ENCODE assay signal across 18 cellular contexts in genomic region chr17:68581863-68582645, GRCh38. TPM values are rescaled to one million over a fixed set of nuclear protein-coding genes. Genes with fewer than 3 reads are reported as not detected.
"Had no signal": no experiment of that assay in that cellular context is flagged by ENCODE, and none has a peak within 500 bp of the region (broad histone marks: within the 10 kb centered on the region; RNA-seq: fewer than 3 reads in every experiment).

No MANE protein-coding gene starts in this region.

- H3K27ac Mint-ChIP-seq: activated naive CD4-positive, alpha-beta T cell treated with anti-CD3 and anti-CD28 coated beads for 36 hours; activated T-helper 2 cell treated with anti-CD3 and anti-CD28 coated beads, Interferon-gamma antibody, Interleukin-2, Interleukin-4, amounts not matched to agents 10 μg/mL and 5 μg/mL and 100 μg/mL, durations not matched to agents 14 hours and 24 hours and 36 hours; stimulated activated naive B cell treated with anti-CD40 and anti-IgM and Interleukin-4, amounts not matched to agents 10 μg/mL and 1 μg/mL and 100 μg/mL, for 72 hours; T-helper 1 cell treated with Interleukin-12 subunit alpha and Interleukin-12 subunit beta and Interleukin-4 antibody, amounts not matched to agents 30 μg/mL and 1 μg/mL, for 36 hours had no signal

- FAIRE-seq: islet of Langerhans, pancreas had no signal

- H3K4me1 ChIP-seq: pancreas had no signal

- H3K4me3 ChIP-seq: dorsolateral prefrontal cortex, pancreas, tibial nerve had no signal

- H3K9me3 Mint-ChIP-seq: activated naive CD4-positive, alpha-beta T cell treated with anti-CD3 and anti-CD28 coated beads for 36 hours; activated naive CD8-positive, alpha-beta T cell treated with anti-CD3 and anti-CD28 coated beads, Interleukin-2, amount 50 U/mL, for 24 hours; activated T-helper 2 cell treated with anti-CD3 and anti-CD28 coated beads, Interferon-gamma antibody, Interleukin-2, Interleukin-4, amounts not matched to agents 10 μg/mL and 5 μg/mL and 100 μg/mL, durations not matched to agents 14 hours and 24 hours and 36 hours; T-helper 1 cell treated with Interleukin-12 subunit alpha and Interleukin-12 subunit beta and Interleukin-4 antibody, amounts not matched to agents 30 μg/mL and 1 μg/mL, for 36 hours had no signal

- H3K36me3 ChIP-seq: pancreas, tibial nerve, WERI-Rb-1 had no signal

- H3K27ac ChIP-seq: dorsolateral prefrontal cortex, pancreas, WERI-Rb-1 had no signal

- ATAC-seq: activated naive CD8-positive, alpha-beta T cell treated with anti-CD3 and anti-CD28 coated beads, Interleukin-2, amount 50 U/mL, for 24 hours; pancreas; stimulated activated naive B cell treated with anti-CD40 and anti-IgM and Interleukin-4, amounts not matched to agents 10 μg/mL and 1 μg/mL and 100 μg/mL, for 72 hours had no signal

- H3K9me3 ChIP-seq: pancreas, tibial nerve had no signal

- H3K27me3 ChIP-seq: pancreas, tibial nerve had no signal

- H3K4me1 Mint-ChIP-seq: activated naive CD8-positive, alpha-beta T cell treated with anti-CD3 and anti-CD28 coated beads, Interleukin-2, amount 50 U/mL, for 24 hours; stimulated activated naive B cell treated with anti-CD40 and anti-IgM and Interleukin-4, amounts not matched to agents 10 μg/mL and 1 μg/mL and 100 μg/mL, for 72 hours had no signal

- H3K36me3 Mint-ChIP-seq: stimulated activated naive B cell treated with anti-CD40 and anti-IgM and Interleukin-4, amounts not matched to agents 10 μg/mL and 1 μg/mL and 100 μg/mL, for 72 hours had no signal

- H3K4me3 Mint-ChIP-seq: activated naive CD4-positive, alpha-beta T cell treated with anti-CD3 and anti-CD28 coated beads for 36 hours; activated naive CD8-positive, alpha-beta T cell treated with anti-CD3 and anti-CD28 coated beads, Interleukin-2, amount 50 U/mL, for 24 hours; stimulated activated naive B cell treated with anti-CD40 and anti-IgM and Interleukin-4, amounts not matched to agents 10 μg/mL and 1 μg/mL and 100 μg/mL, for 72 hours; T-helper 1 cell treated with Interleukin-12 subunit alpha and Interleukin-12 subunit beta and Interleukin-4 antibody, amounts not matched to agents 30 μg/mL and 1 μg/mL, for 36 hours had no signal

- DNase-seq: activated CD4-positive, alpha-beta T cell treated with anti-CD3 and anti-CD28 coated beads, Interleukin-2, amount 50 U/mL, for 48 hours; activated naive CD4-positive, alpha-beta T cell treated with anti-CD3 and anti-CD28 coated beads for 36 hours; activated naive CD8-positive, alpha-beta T cell treated with anti-CD3 and anti-CD28 coated beads, Interleukin-2, amount 50 U/mL, for 24 hours; aorta; dorsolateral prefrontal cortex; erythroblast; pancreas; retina; stimulated activated CD4-positive, alpha-beta T cell treated with anti-CD3 and anti-CD28 coated beads, Interleukin-15, amount 100 ng/mL, for 24 hours; stimulated activated CD4-positive, alpha-beta T cell treated with anti-CD3 and anti-CD28 coated beads, Interleukin-4, amount 100 ng/mL, for 1 hour; stimulated activated naive B cell treated with anti-CD40 and anti-IgM and Interleukin-4, amounts not matched to agents 10 μg/mL and 1 μg/mL and 100 μg/mL, for 72 hours; WERI-Rb-1 had no signal

RNA-seq across cellular contexts. Expression of gene FAM20A, which starts 19.1 kb away (rescaled TPM):
- total RNA-seq: activated naive CD4-positive, alpha-beta T cell treated with anti-CD3 and anti-CD28 coated beads for 36 hours; activated T-helper 2 cell treated with anti-CD3 and anti-CD28 coated beads, Interferon-gamma antibody, Interleukin-2, Interleukin-4, amounts not matched to agents 10 μg/mL and 5 μg/mL and 100 μg/mL, durations not matched to agents 14 hours and 24 hours and 36 hours; chondrocyte had no signal
- polyA plus RNA-seq: neural cell had no signal
